In the genomic region with DNA sequence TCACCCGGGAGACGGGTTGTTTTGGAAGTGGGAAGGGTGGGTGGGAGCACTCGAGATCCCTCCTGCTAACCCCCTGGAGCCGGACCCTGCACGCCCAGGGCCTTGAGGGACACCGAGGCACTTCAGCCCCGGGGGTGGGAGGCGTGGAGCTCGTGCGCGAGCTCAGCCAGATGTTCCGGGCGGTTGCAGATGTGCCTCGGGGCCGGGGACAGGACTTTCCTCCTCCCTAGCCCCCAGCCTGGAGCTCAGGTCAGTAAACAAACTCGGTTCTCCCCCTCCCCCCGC, we compare ENCODE assay signal across 8 cellular contexts. TPM values are rescaled to one million over a fixed set of nuclear protein-coding genes. Genes with fewer than 3 reads are reported as not detected.
DNase-seq lines count a peak whose midpoint lies in the region; ATAC-seq and TF ChIP-seq lines count a peak whose summit lies in the region.

No MANE protein-coding gene starts in this region.

- in situ Hi-C loops in HAP-1 (cut with MboI; ENCODE audit: low sequenced_read_pairs), result no loop called here

- H3K9me2 ChIP-seq in hepatocyte (replicated peaks; ENCODE audit: insufficient read depth), result no peaks in the 10 kb centered on the region

- H3K27me3 ChIP-seq in HAP-1 (ENCODE audit: low read depth) (peaks cover 5% of the 10 kb centered on the region; the same call in 1 of the 2 replicates), hepatocyte (peaks cover 43% of the 10 kb centered on the region), skeletal muscle satellite cell (ENCODE audit: control insufficient read depth, insufficient read depth, low read length) (peaks cover 80% of the 10 kb centered on the region)

- DNase-seq in HAP-1 (ENCODE audit: low spot score in 2 of 2) (no peak), UCSD-AML1 (lab: John Stamatoyannopoulos, UW; ENCODE audit: unreplicated experiment) (peak; percentile 48), hepatocyte (ENCODE audit: low spot score) (no peak), hypothalamus (lab: John Stamatoyannopoulos, UW) (no peak), KG1 (lab: John Stamatoyannopoulos, UW) (no peak)

- H3K4me1 ChIP-seq in HAP-1 (peaks cover 21% of the 10 kb centered on the region), hepatocyte (ENCODE audit: insufficient read depth) (peaks cover 39% of the 10 kb centered on the region), skeletal muscle satellite cell (ENCODE audit: control insufficient read depth, insufficient read depth, low read length) (peaks cover 37% of the 10 kb centered on the region)

- no peak overlapping the region for H3K27ac ChIP-seq in hepatocyte

- no peaks in the 10 kb centered on the region for H4K20me1 ChIP-seq in hepatocyte (ENCODE audit: insufficient read depth, poor library complexity, severe bottlenecking)

- H3K4me2 ChIP-seq in hepatocyte, result peak overlapping the region; percentile 100
- H3K4me2 ChIP-seq in skeletal muscle satellite cell (ENCODE audit: low read length), result peak overlapping the region; percentile 95

- WGBS in hepatocyte (ENCODE audit: low lambda C conversion rate, missing lambda C conversion rate), result 0% methylated on average over 1 of the region's 17 CpGs

- no peaks in the 10 kb centered on the region for H3K79me2 ChIP-seq in hepatocyte

- no peak for ATAC-seq in HG03442 (IDR thresholded peaks at IDR 0.05; ENCODE audit: unreplicated experiment)
- ATAC-seq in HG02678 (IDR thresholded peaks at IDR 0.05; ENCODE audit: unreplicated experiment), result no peak

- no peak for TF ChIP-seq CTCF in hepatocyte (IDR thresholded peaks at IDR 0.05; ENCODE audit: poor library complexity)

- H2AFZ ChIP-seq in hepatocyte, result peak overlapping the region; percentile 28

- no peak overlapping the region for H3K9ac ChIP-seq in skeletal muscle satellite cell (ENCODE audit: low read depth, low read length)

- 0 out of 2 replicates have a peak, but pooled peaks cover 2% of the 10 kb centered on the region for H3K9me3 ChIP-seq in HAP-1
- no peaks in the 10 kb centered on the region for H3K9me3 ChIP-seq in hepatocyte (ENCODE audit: low read depth)
- no peaks in the 10 kb centered on the region for H3K9me3 ChIP-seq in skeletal muscle satellite cell (replicated peaks; ENCODE audit: low read length)

- H3K36me3 ChIP-seq in HAP-1 (replicated peaks) (no peaks in the 10 kb centered on the region), hepatocyte (replicated peaks; ENCODE audit: insufficient read depth, low read depth) (no peaks in the 10 kb centered on the region), skeletal muscle satellite cell (ENCODE audit: insufficient read depth, low read length) (no peaks in the 10 kb centered on the region)

- peak overlapping the region; percentile 44 for H3K4me3 ChIP-seq in HAP-1
- peak overlapping the region; percentile 14 for H3K4me3 ChIP-seq in hepatocyte
- H3K4me3 ChIP-seq in skeletal muscle satellite cell (ENCODE audit: low read length), result peak overlapping the region; percentile 75

RNA-seq across cellular contexts. Expression of a gene that starts 3.3 kb away (rescaled TPM):
- total RNA-seq in hepatocyte, result 13.2 and 16.4 TPM in 2 replicates
- 13.1 and 19.1 TPM in 2 replicates for polyA plus RNA-seq in hepatocyte
- under 0.01 and 0.87 TPM in 2 replicates for total RNA-seq in skeletal muscle satellite cell (2012; rRNA removed)

Comparison
In these comparisons a context has a peak if more than half of its experiments do, and no peak if none do; other contexts are left out.
1. H3K4me3 ChIP-seq: peak in every context shown above with its lines; median percentile 75 in skeletal muscle satellite cell; 44 in HAP-1; 14 in hepatocyte.